In the genomic region with DNA sequence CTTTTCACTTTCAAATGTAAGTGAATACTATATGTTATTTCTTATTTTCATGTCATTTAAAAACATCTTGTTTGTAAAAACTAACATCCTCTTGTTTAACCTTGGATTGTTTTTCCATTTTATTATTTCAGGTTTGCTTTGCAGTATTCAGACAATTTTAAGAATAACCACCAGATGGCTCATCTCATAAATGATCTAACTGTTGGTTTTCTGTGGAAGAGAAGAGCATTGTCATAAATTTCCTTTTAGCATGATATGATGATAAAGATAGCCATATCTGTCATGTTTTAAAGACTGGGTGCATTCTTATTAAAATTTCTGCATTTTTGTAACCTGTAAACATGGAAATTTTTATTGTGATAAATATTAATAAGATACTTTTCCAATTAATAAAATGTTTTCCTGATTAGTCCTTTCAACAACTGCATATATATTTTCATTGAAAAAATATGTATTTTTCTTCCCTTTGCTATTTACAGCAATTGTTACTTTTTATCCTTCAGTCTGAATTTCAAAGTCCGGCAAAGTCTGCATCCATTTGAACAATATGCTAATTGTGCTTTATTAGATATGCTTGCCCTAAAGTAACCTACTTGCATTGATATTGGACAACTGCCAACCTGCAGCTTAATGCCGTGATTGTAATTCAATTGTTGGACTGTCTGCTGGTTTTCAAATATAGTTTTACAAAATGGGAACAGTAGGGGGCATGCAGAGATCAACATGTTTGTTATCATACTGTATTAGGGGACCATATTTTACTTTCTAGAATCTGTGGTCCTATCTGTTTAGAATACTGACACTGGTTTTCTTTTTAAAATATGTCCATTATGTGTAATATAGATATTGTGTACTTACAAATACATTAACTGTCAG, we compare ENCODE assay signal across 8 cellular contexts.
DNase-seq lines count a peak whose midpoint lies in the region; ATAC-seq and TF ChIP-seq lines count a peak whose summit lies in the region.

No MANE protein-coding gene starts in this region.

- no peaks in the 10 kb centered on the region for H3K27me3 ChIP-seq in endodermal cell (ENCODE audit: control insufficient read depth, insufficient read depth, low read length, poor library complexity, severe bottlenecking)
- no peaks in the 10 kb centered on the region for H3K27me3 ChIP-seq in psoas muscle (ENCODE audit: insufficient read depth in 3 of 3, low read length in 2 of 3)

- H3K4me3 Mint-ChIP-seq in endodermal cell = no peak overlapping the region

- H3K36me3 Mint-ChIP-seq in endodermal cell (ENCODE audit: low read depth) = no peaks in the 10 kb centered on the region

- ATAC-seq in psoas muscle = no peak
- ATAC-seq in HG03520 (IDR thresholded peaks at IDR 0.05; ENCODE audit: unreplicated experiment) = no peak
- ATAC-seq in GM19023 (IDR thresholded peaks at IDR 0.05; ENCODE audit: unreplicated experiment) = no peak

- H3K36me3 ChIP-seq in endodermal cell (ENCODE audit: control insufficient read depth, insufficient read depth, low read length) = no peaks in the 10 kb centered on the region
- no peaks in the 10 kb centered on the region for H3K36me3 ChIP-seq in psoas muscle (ENCODE audit: insufficient read depth in 1 of 2, low read depth in 1 of 2)

- peak; percentile 22 for DNase-seq in HCEC 1CT
- DNase-seq in NCI-H748 treated with DMSO at 0.1 percent for 48 hours (lab: John Stamatoyannopoulos, UW) = peak; percentile 82
- no peak for DNase-seq in endodermal cell
- DNase-seq in psoas muscle = no peak
- DNase-seq in HEK293T (ENCODE audit: extremely low spot score) = no peak

- no peak overlapping the region for H3K27ac Mint-ChIP-seq in endodermal cell

- H3K27me3 Mint-ChIP-seq in endodermal cell (ENCODE audit: insufficient read depth) = no peaks in the 10 kb centered on the region

- H3K9ac ChIP-seq in endodermal cell (ENCODE audit: extremely low read depth, low read length, poor library complexity, severe bottlenecking) = no peak overlapping the region

- 80 to 87% methylated on average over 1 to 2 of the region's 2 CpGs for WGBS in endodermal cell (ENCODE audit: insufficient coverage in 1 of 2, insufficient read length in 1 of 2), 2 experiments
- 15 to 16% (median 15%) methylated on average over 2 of the region's 2 CpGs for WGBS in psoas muscle, 3 donors

- H3K4me3 ChIP-seq in endodermal cell (ENCODE audit: low read length) = no peak overlapping the region
- H3K4me3 ChIP-seq in psoas muscle = no peak overlapping the region

- CTCF ChIA-PET in HEK293T (lab: Yijun Ruan, JAX) = no interaction called here

- TF ChIP-seq CTCF in 22Rv1 (IDR thresholded peaks at IDR 0.05) (peak; percentile 77), endodermal cell (conservative IDR thresholded peaks at IDR 0.05) (peak; percentile 60), psoas muscle (IDR thresholded peaks at IDR 0.05) (peak; percentile 36)

- H3K27ac ChIP-seq in 22Rv1 (no peak overlapping the region), endodermal cell (ENCODE audit: low read depth, low read length) (no peak overlapping the region), psoas muscle (no peak overlapping the region)

- no peaks in the 10 kb centered on the region for H3K9me3 Mint-ChIP-seq in endodermal cell

- POLR2A ChIA-PET in HEK293T (lab: Yijun Ruan, JAX) = no interaction called here

- H3K9me3 ChIP-seq in endodermal cell (ENCODE audit: control insufficient read depth, low read length) = no peaks in the 10 kb centered on the region
- H3K9me3 ChIP-seq in psoas muscle = no peaks in the 10 kb centered on the region

- intact Hi-C loops in psoas muscle (cut with DNase I) = loop anchor here in 1 of 2 donors (10.0 kb wide), 1 partner anchor 174 kb away; the partner anchor contains the start of gene ANKS1B

- peaks cover 12% of the 10 kb centered on the region for H3K4me1 Mint-ChIP-seq in endodermal cell

- H3K4me1 ChIP-seq in endodermal cell (ENCODE audit: control insufficient read depth, insufficient read depth, low read length) = peaks cover 11% of the 10 kb centered on the region
- H3K4me1 ChIP-seq in psoas muscle = no peaks in the 10 kb centered on the region

TF ChIP-seq in HEK293T, 16 proteins besides CTCF, POLR2A, EP300 and RAD21:
- TF ChIP-seq FOXK2 (IDR thresholded peaks at IDR 0.05) = no peak
- no peak for TF ChIP-seq FOXM1 (IDR thresholded peaks at IDR 0.05; ENCODE audit: borderline replicate concordance)
- TF ChIP-seq L3MBTL2 (conservative IDR thresholded peaks at IDR 0.05) = no peak

Comparison
In these comparisons a context has a peak if more than half of its experiments do, and no peak if none do; other contexts are left out.
1. DNase-seq: peak in HCEC 1CT (single experiment) and NCI-H748 treated with DMSO at 0.1 percent for 48 hours (single experiment); none in endodermal cell (single experiment), psoas muscle (0 of 2) and HEK293T (single experiment).
2. Peak in every context shown above with its lines, with median percentiles within 50 percentile points of each other: CTCF ChIP-seq.